ENCODE assay signal across 11 cellular contexts in the genomic region with DNA sequence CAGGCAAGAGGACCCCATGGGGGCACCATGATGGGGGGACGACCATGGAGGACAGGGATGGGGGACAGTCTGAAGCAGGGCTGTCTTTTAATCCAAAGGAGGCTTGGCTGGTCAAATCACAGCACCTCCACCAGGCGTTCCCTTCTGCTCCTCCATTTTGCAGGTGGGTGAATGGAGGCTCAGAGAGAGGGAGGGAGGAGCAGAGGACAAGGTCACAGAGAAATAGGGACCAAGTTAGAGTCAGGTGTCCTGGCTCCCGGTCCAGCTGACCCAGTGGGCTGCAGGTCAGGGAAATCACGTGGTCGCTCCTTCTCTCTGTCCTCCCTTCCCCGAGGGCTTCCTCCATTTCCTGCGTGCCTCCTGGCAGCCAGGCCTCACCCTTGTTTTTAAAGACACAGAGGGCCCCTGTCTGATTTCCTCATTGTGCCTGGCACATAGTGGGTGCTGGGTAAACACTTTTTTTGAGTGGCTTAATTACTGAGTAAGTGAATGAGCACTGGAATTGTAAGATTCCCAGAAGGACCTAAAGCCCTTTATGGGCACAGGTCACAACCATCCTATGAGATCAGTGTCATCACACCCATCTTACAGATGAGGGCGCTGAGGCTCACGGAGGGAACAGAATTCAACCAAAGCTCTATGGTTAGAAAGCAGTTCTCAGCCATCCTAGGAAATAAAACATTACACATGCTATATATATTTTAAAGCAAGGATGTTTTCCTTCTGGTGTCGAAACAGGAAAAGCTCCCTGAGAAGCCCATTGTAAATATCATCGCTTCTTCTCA.
DNase-seq lines count a peak whose midpoint lies in the region; ATAC-seq and TF ChIP-seq lines count a peak whose summit lies in the region.
"Had no signal": no experiment of that assay in that cellular context is flagged by ENCODE, and none has a peak within 500 bp of the region (broad histone marks: within the 10 kb centered on the region; RNA-seq: fewer than 3 reads in every experiment).

No MANE protein-coding gene starts in this region.

- H3K9me3 Mint-ChIP-seq in nephron progenitor cell = peaks cover 7% of the 10 kb centered on the region
- H3K9me3 Mint-ChIP-seq: activated T-helper 1 cell treated with anti-CD3 and anti-CD28 coated beads, Interleukin-12 subunit alpha, Interleukin-12 subunit beta, Interleukin-2, Interleukin-4 antibody, amounts not matched to agents 30 ng/mL and 10 ng/mL and 1 ng/mL, durations not matched to agents 14 hours and 24 hours and 36 hours; stimulated activated memory B cell treated with anti-CD40 and anti-IgM and Interleukin-4, amounts not matched to agents 10 μg/mL and 1 μg/mL and 100 μg/mL, for 72 hours had no signal

- peaks cover 35% of the 10 kb centered on the region for H3K4me1 Mint-ChIP-seq in nephron progenitor cell

- no peak for TF ChIP-seq POLR2A in NB4 (IDR thresholded peaks at IDR 0.05; ENCODE audit: extremely low read depth, insufficient read length)

- ATAC-seq in HG02759 (IDR thresholded peaks at IDR 0.05; ENCODE audit: unreplicated experiment) (no peak), GM21723 (IDR thresholded peaks at IDR 0.05; ENCODE audit: unreplicated experiment) (no peak)
- ATAC-seq: stimulated activated memory B cell treated with anti-CD40 and anti-IgM and Interleukin-4, amounts not matched to agents 10 μg/mL and 1 μg/mL and 100 μg/mL, for 72 hours had no signal

- TF ChIP-seq CTCF in GM06990 (IDR thresholded peaks at IDR 0.05; ENCODE audit: insufficient read depth, low read length, poor library complexity, severe bottlenecking) (peak; percentile 20), NB4 (IDR thresholded peaks at IDR 0.05; ENCODE audit: low read depth, low read length) (peak; percentile 11), coronary artery (IDR thresholded peaks at IDR 0.05) (no peak), nephron progenitor cell (IDR thresholded peaks at IDR 0.05) (no peak)

- DNase-seq in GM06990 (ENCODE audit: extremely low read depth, insufficient read length) (no peak), NB4 (ENCODE audit: low read depth) (peak; percentile 41), coronary artery (ENCODE audit: low spot score) (peak; percentile 50), nephron progenitor cell (no peak), SHP77 treated with DMSO at 0.1 percent for 48 hours (lab: John Stamatoyannopoulos, UW) (no peak), amygdala (lab: John Stamatoyannopoulos, UW) (no peak)
- DNase-seq: NCI-H1436 had no signal

- no peaks in the 10 kb centered on the region for H3K27me3 ChIP-seq in GM06990 (replicated peaks; ENCODE audit: control insufficient read depth, insufficient read depth, low read length)

- H3K36me3 Mint-ChIP-seq in nephron progenitor cell (ENCODE audit: low read depth) = no peaks in the 10 kb centered on the region
- H3K36me3 Mint-ChIP-seq: stimulated activated memory B cell treated with anti-CD40 and anti-IgM and Interleukin-4, amounts not matched to agents 10 μg/mL and 1 μg/mL and 100 μg/mL, for 72 hours had no signal

- no peak overlapping the region for H3K4me3 ChIP-seq in GM06990 (replicated peaks; ENCODE audit: low read depth, low read length)
- peak overlapping the region; percentile 25 for H3K4me3 ChIP-seq in NB4 (ENCODE audit: low read depth, low read length)
- H3K4me3 ChIP-seq in coronary artery = peak overlapping the region; percentile 40

- peak overlapping the region; percentile 23 for H3K4me3 Mint-ChIP-seq in nephron progenitor cell
- H3K4me3 Mint-ChIP-seq: activated T-helper 1 cell treated with anti-CD3 and anti-CD28 coated beads, Interleukin-12 subunit alpha, Interleukin-12 subunit beta, Interleukin-2, Interleukin-4 antibody, amounts not matched to agents 30 ng/mL and 10 ng/mL and 1 ng/mL, durations not matched to agents 14 hours and 24 hours and 36 hours; stimulated activated memory B cell treated with anti-CD40 and anti-IgM and Interleukin-4, amounts not matched to agents 10 μg/mL and 1 μg/mL and 100 μg/mL, for 72 hours had no signal

- no peak overlapping the region for H3K27ac Mint-ChIP-seq in nephron progenitor cell
- H3K27ac Mint-ChIP-seq: activated T-helper 1 cell treated with anti-CD3 and anti-CD28 coated beads, Interleukin-12 subunit alpha, Interleukin-12 subunit beta, Interleukin-2, Interleukin-4 antibody, amounts not matched to agents 30 ng/mL and 10 ng/mL and 1 ng/mL, durations not matched to agents 14 hours and 24 hours and 36 hours; stimulated activated memory B cell treated with anti-CD40 and anti-IgM and Interleukin-4, amounts not matched to agents 10 μg/mL and 1 μg/mL and 100 μg/mL, for 72 hours had no signal

- no peaks in the 10 kb centered on the region for H3K36me3 ChIP-seq in GM06990 (ENCODE audit: control insufficient read depth, insufficient read depth, low read length)

- no peak overlapping the region for H3K27ac ChIP-seq in coronary artery

- peaks cover 39% of the 10 kb centered on the region for H3K27me3 Mint-ChIP-seq in nephron progenitor cell (ENCODE audit: low read depth, poor library complexity)

Comparison
In these comparisons a context has a peak if more than half of its experiments do, and no peak if none do; other contexts are left out.
1. DNase-seq: peak in NB4 (single experiment) and coronary artery (single experiment); none in GM06990 (single experiment), nephron progenitor cell (single experiment), SHP77 treated with DMSO at 0.1 percent for 48 hours (single experiment) and amygdala (0 of 56).
2. CTCF ChIP-seq: peak in GM06990 (single experiment) and NB4 (single experiment); none in coronary artery (single experiment) and nephron progenitor cell (single experiment).